1 cellular context compared by ENCODE assay signal in genomic region chr22:23838686-23839468, GRCh38.
TF ChIP-seq lines count a peak whose summit lies in the region.

Gene DERL3, minus strand, starts transcription at chr22:23839006. Its CDS starts 19 bp downstream, at chr22:23838987.

TF ChIP-seq in K562, 482 proteins besides CTCF, POLR2A, EP300 and RAD21 (continued from another document and continues in another):
- TF ChIP-seq E2F1 (CRISPR knock-in tag; IDR thresholded peaks at IDR 0.05) (peak; percentile 95; the same call in 1 of the 2 replicates), ZNF175 (CRISPR knock-in tag; IDR thresholded peaks at IDR 0.05; ENCODE audit: low read depth) (no peak), BRF2 (IDR thresholded peaks at IDR 0.05; ENCODE audit: borderline replicate concordance, insufficient read depth, insufficient read length) (no peak), HDGF (IDR thresholded peaks at IDR 0.05) (no peak), TSC22D4 (tag; IDR thresholded peaks at IDR 0.05) (no peak), ZNF707 (CRISPR knock-in tag; conservative IDR thresholded peaks at IDR 0.05) (no peak), MAFF (IDR thresholded peaks at IDR 0.05; ENCODE audit: low read length) (no peak), ZNF217 (CRISPR knock-in tag; IDR thresholded peaks at IDR 0.05) (no peak), CUX1 (CRISPR knock-in tag; IDR thresholded peaks at IDR 0.05) (no peak), AFF1 (IDR thresholded peaks at IDR 0.05; ENCODE audit: low read depth in 1 of 2, partially characterized antibody in 2 of 2) (no peak), XRCC3 (IDR thresholded peaks at IDR 0.05) (no peak), RBM22 (IDR thresholded peaks at IDR 0.05; ENCODE audit: low read depth, low read length, poor library complexity, severe bottlenecking) (peak; percentile 97), ID3 (CRISPR knock-in tag; IDR thresholded peaks at IDR 0.05) (no peak), ID3 (tag; IDR thresholded peaks at IDR 0.05) (peak; percentile 57; the same call in 1 of the 2 replicates), HDAC1 (IDR thresholded peaks at IDR 0.05) (peak in 1 of 2 experiments; percentile 98; a peak in 2 of 4 replicates), YBX1 (IDR thresholded peaks at IDR 0.05) (no peak), PCBP1 (IDR thresholded peaks at IDR 0.05; ENCODE audit: low read depth, low read length, poor library complexity, severe bottlenecking) (peak; percentile 33), IRF1 (CRISPR knock-in tag; IDR thresholded peaks at IDR 0.05; ENCODE audit: borderline replicate concordance) (no peak), RNF2 (IDR thresholded peaks at IDR 0.05) (peak; percentile 43; the same call in 1 of the 2 replicates), ZBTB2 (IDR thresholded peaks at IDR 0.05) (no peak), ZNF507 (tag; conservative IDR thresholded peaks at IDR 0.05) (no peak), GABPB1 (CRISPR knock-in tag; IDR thresholded peaks at IDR 0.05) (peak; percentile 46; the same call in 1 of the 2 replicates), ZNF224 (CRISPR knock-in tag; IDR thresholded peaks at IDR 0.05) (no peak), PHB (CRISPR knock-in tag; IDR thresholded peaks at IDR 0.05) (no peak), GATAD2A (IDR thresholded peaks at IDR 0.05) (no peak), EHMT2 (IDR thresholded peaks at IDR 0.05) (no peak), HOXB6 (CRISPR knock-in tag; IDR thresholded peaks at IDR 0.05; ENCODE audit: borderline replicate concordance) (no peak), U2AF2 (optimal IDR thresholded peaks at IDR 0.05; ENCODE audit: low read depth, low read length) (no peak), ZNF146 (CRISPR knock-in tag; IDR thresholded peaks at IDR 0.05; ENCODE audit: unreplicated experiment) (no peak), ZNF212 (CRISPR knock-in tag; IDR thresholded peaks at IDR 0.05) (no peak), CBX5 (IDR thresholded peaks at IDR 0.05; ENCODE audit: borderline replicate concordance, low read depth) (no peak), BHLHE40 (IDR thresholded peaks at IDR 0.05; ENCODE audit: low read length) (peak; percentile 82), NEUROD1 (IDR thresholded peaks at IDR 0.05; ENCODE audit: borderline replicate concordance, low read depth, low read length, partially characterized antibody) (peak; percentile 85), BCLAF1 (IDR thresholded peaks at IDR 0.05; ENCODE audit: borderline replicate concordance in 1 of 2, control insufficient read depth in 1 of 2, low read depth in 2 of 2, low read length in 1 of 2) (no peak), ZNF282 (CRISPR knock-in tag; IDR thresholded peaks at IDR 0.05) (peak; percentile 78), TOE1 (IDR thresholded peaks at IDR 0.05; ENCODE audit: borderline replicate concordance) (no peak), TOE1 (CRISPR knock-in tag; IDR thresholded peaks at IDR 0.05; ENCODE audit: borderline replicate concordance, low read depth) (no peak), STAT5A (IDR thresholded peaks at IDR 0.05; ENCODE audit: borderline replicate concordance, low read length) (no peak), E2F4 (CRISPR knock-in tag; IDR thresholded peaks at IDR 0.05; ENCODE audit: low read depth) (peak; percentile 79)
